Comparison of ENCODE assay signal across 2 cellular contexts in genomic region chr12:13799574-13799973, GRCh38.
A peak's percentile ranks its signal among the peaks of the same experiment; 100 is the strongest.
TF ChIP-seq lines count a peak whose summit lies in the region.

No MANE protein-coding gene starts in this region.

TF ChIP-seq in H1, 55 proteins besides CTCF, POLR2A, EP300 and RAD21 (continued from another document):
- TF ChIP-seq FOSL1 (IDR thresholded peaks at IDR 0.05; ENCODE audit: insufficient read depth, low read depth, low read length) = no peak
- TF ChIP-seq ASH2L (IDR thresholded peaks at IDR 0.05; ENCODE audit: low read length) = peak; percentile 24
- peak; percentile 16 for TF ChIP-seq NANOG (IDR thresholded peaks at IDR 0.05; ENCODE audit: insufficient read depth, low read depth, low read length, poor library complexity, severe bottlenecking)

TF ChIP-seq in SK-N-SH treated with all-trans-retinoic acid at 6 μM for 48 hours, 23 proteins besides CTCF, POLR2A, EP300 and RAD21:
- TF ChIP-seq PATZ1 (CRISPR knock-in tag; IDR thresholded peaks at IDR 0.05; ENCODE audit: borderline replicate concordance) (no peak), TOX (CRISPR knock-in tag; IDR thresholded peaks at IDR 0.05; ENCODE audit: borderline replicate concordance) (no peak), ZFP3 (CRISPR knock-in tag; IDR thresholded peaks at IDR 0.05) (no peak), ZC3H10 (CRISPR knock-in tag; IDR thresholded peaks at IDR 0.05) (no peak), CSDC2 (CRISPR knock-in tag; IDR thresholded peaks at IDR 0.05) (no peak), PPARA (CRISPR knock-in tag; IDR thresholded peaks at IDR 0.05; ENCODE audit: borderline replicate concordance) (no peak), ARNTL (CRISPR knock-in tag; IDR thresholded peaks at IDR 0.05; ENCODE audit: borderline replicate concordance, low read depth) (no peak), OSR1 (CRISPR knock-in tag; IDR thresholded peaks at IDR 0.05) (no peak), POU6F1 (CRISPR knock-in tag; IDR thresholded peaks at IDR 0.05; ENCODE audit: borderline replicate concordance, low read depth) (no peak), CREB5 (CRISPR knock-in tag; IDR thresholded peaks at IDR 0.05; ENCODE audit: low read depth) (no peak), ZFP30 (CRISPR knock-in tag; IDR thresholded peaks at IDR 0.05) (no peak), GLIS3 (CRISPR knock-in tag; IDR thresholded peaks at IDR 0.05) (no peak), CSRNP3 (CRISPR knock-in tag; IDR thresholded peaks at IDR 0.05) (no peak), ESRRG (CRISPR knock-in tag; IDR thresholded peaks at IDR 0.05) (no peak), TCF4 (CRISPR knock-in tag; IDR thresholded peaks at IDR 0.05; ENCODE audit: borderline replicate concordance) (no peak), SNAI2 (CRISPR knock-in tag; IDR thresholded peaks at IDR 0.05) (no peak)
